Comparison of ENCODE assay signal across 30 cellular contexts in the genomic region with DNA sequence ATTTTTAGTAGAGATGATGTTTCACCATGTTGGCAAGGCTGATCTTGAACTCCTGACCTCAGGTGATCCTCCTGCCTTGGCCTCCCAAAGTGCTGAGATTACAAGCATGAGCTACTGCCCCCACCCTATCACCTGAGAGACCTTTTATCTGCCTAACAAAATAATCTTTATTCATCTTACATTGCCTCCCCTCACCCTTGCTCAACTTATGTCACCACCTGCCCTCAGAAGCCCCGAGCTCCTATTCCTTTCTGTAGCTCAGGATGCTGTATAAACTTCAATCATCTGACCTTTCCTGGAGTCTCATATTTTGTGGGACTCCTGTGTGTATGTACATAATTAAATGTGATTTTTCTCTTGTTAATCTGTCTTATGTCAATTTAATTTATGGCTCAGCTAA. TPM values are rescaled to one million over a fixed set of nuclear protein-coding genes. Genes with fewer than 3 reads are reported as not detected.
"Had no signal": no experiment of that assay in that cellular context is flagged by ENCODE, and none has a peak within 500 bp of the region (broad histone marks: within the 10 kb centered on the region; RNA-seq: fewer than 3 reads in every experiment).

No MANE protein-coding gene starts in this region.

- H3K4me3 ChIP-seq: left lung, lower lobe of right lung, neural progenitor cell, ovary, right atrium auricular region, right lobe of liver, smooth muscle cell, tibial nerve, uterus had no signal

- DNase-seq: hypothalamus; immature natural killer cell; kidney; left colon; left lung; lower lobe of right lung; mesendoderm; naive B cell; natural killer cell; nephron progenitor cell; ovary; right lobe of liver; stimulated activated CD4-positive, alpha-beta T cell treated with anti-CD3 and anti-CD28 coated beads, Interleukin-1b, Interleukin-23, amount 100 ng/mL, for 48 hours; stimulated activated CD4-positive, alpha-beta T cell treated with anti-CD3 and anti-CD28 coated beads, Interleukin-2, amount 100 ng/mL, for 48 hours; stimulated activated CD4-positive, alpha-beta T cell treated with anti-CD3 and anti-CD28 coated beads, Interleukin-4, amount 100 ng/mL, for 4 hours; stimulated activated CD8-positive, alpha-beta memory T cell treated with anti-CD3 and anti-CD28 coated beads, Interleukin-4, amount 100 ng/mL, for 48 hours; stimulated activated naive CD4-positive, alpha-beta T cell treated with Interleukin-2 at 50 U/mL for 16 hours; stimulated activated naive CD8-positive, alpha-beta T cell treated with anti-CD3 and anti-CD28 coated beads, Interleukin-15, amount 100 ng/mL, for 72 hours; substantia nigra; uterus had no signal

- H3K9ac ChIP-seq: neural progenitor cell had no signal

- H3K4me1 ChIP-seq: left lung, lower lobe of right lung, neural progenitor cell, right atrium auricular region, right lobe of liver, tibial nerve, uterus had no signal

- H2AFZ ChIP-seq: neural progenitor cell had no signal

- H3K27me3 ChIP-seq: left lung, neural progenitor cell, ovary, right atrium auricular region, right lobe of liver, tibial nerve, uterus had no signal

- H3K4me2 ChIP-seq: neural progenitor cell, smooth muscle cell had no signal

- H3K27me3 Mint-ChIP-seq: progenitor cell of endocrine pancreas; stimulated activated naive CD8-positive, alpha-beta T cell treated with anti-CD3 and anti-CD28 coated beads, Interleukin-15, amount 100 ng/mL, for 72 hours; type B pancreatic cell had no signal

- H3K4me3 Mint-ChIP-seq: immature natural killer cell; mesothelial cell of epicardium; natural killer cell; nephron progenitor cell; neural progenitor cell; stimulated activated memory B cell treated with anti-CD40 and anti-IgM and Interleukin-4, amounts not matched to agents 10 μg/mL and 1 μg/mL and 100 μg/mL, for 72 hours; stimulated activated naive CD8-positive, alpha-beta T cell treated with anti-CD3 and anti-CD28 coated beads, Interleukin-15, amount 100 ng/mL, for 72 hours; type B pancreatic cell had no signal

- H3K9me3 Mint-ChIP-seq: naive B cell; natural killer cell; stimulated activated memory B cell treated with anti-CD40 and anti-IgM and Interleukin-4, amounts not matched to agents 10 μg/mL and 1 μg/mL and 100 μg/mL, for 72 hours had no signal

- H3K27ac Mint-ChIP-seq: immature natural killer cell; mesothelial cell of epicardium; naive B cell; natural killer cell; nephron progenitor cell; neural progenitor cell; progenitor cell of endocrine pancreas; stimulated activated memory B cell treated with anti-CD40 and anti-IgM and Interleukin-4, amounts not matched to agents 10 μg/mL and 1 μg/mL and 100 μg/mL, for 72 hours; stimulated activated naive CD8-positive, alpha-beta T cell treated with anti-CD3 and anti-CD28 coated beads, Interleukin-15, amount 100 ng/mL, for 72 hours; type B pancreatic cell had no signal

- H3K36me3 ChIP-seq: left lung, lower lobe of right lung, neural progenitor cell, ovary, right atrium auricular region, right lobe of liver, tibial nerve, uterus had no signal

- H3K4me1 Mint-ChIP-seq: immature natural killer cell, mesothelial cell of epicardium, nephron progenitor cell, neural progenitor cell had no signal

- H3K27ac ChIP-seq: left lung, lower lobe of right lung, neural progenitor cell, ovary, right atrium auricular region, right lobe of liver, tibial nerve, uterus had no signal

- H3K36me3 Mint-ChIP-seq: mesothelial cell of epicardium; naive B cell; natural killer cell; neural progenitor cell; stimulated activated memory B cell treated with anti-CD40 and anti-IgM and Interleukin-4, amounts not matched to agents 10 μg/mL and 1 μg/mL and 100 μg/mL, for 72 hours; type B pancreatic cell had no signal

- H3K9me3 ChIP-seq: left lung, lower lobe of right lung, ovary, right atrium auricular region, right lobe of liver, tibial nerve, uterus had no signal

RNA-seq across cellular contexts. Expression of gene ENPP6, which starts 29.7 kb away (rescaled TPM):
- total RNA-seq: mononuclear cell, progenitor cell of endocrine pancreas, pulmonary artery endothelial cell, right atrium auricular region, smooth muscle cell had no signal
- polyA plus RNA-seq: smooth muscle cell had no signal
